38 cellular contexts compared by ENCODE assay signal in the genomic region with DNA sequence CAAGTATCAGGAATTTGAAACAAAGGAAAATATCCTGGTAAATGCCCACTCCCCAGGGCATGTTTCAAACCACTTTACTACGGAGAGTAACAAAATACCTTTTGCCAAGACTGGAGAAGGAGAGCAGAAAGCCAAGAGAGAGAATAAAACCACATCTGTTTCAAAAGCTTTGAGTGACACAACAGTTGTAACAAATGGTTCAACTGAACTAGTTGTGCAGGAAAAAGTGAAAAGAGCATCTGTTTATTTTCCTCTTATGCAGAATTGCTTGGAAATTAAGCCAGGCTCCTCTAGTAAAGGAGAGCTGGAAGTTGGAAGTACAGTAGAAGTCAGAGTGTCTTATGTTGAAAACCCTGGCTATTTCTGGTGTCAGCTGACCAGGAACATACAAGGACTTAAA. TPM values are rescaled to one million over a fixed set of nuclear protein-coding genes. Genes with fewer than 3 reads are reported as not detected.
"Had no signal": no experiment of that assay in that cellular context is flagged by ENCODE, and none has a peak within 500 bp of the region (broad histone marks: within the 10 kb centered on the region; RNA-seq: fewer than 3 reads in every experiment).

No MANE protein-coding gene starts in this region.

- H3K9me3 ChIP-seq: body of pancreas had no signal

- DNase-seq: activated B cell treated with CpG ODN at 0.5 μM for 24 hours; activated CD4-positive, alpha-beta memory T cell treated with anti-CD3 and anti-CD28 coated beads for 36 hours; activated CD4-positive, alpha-beta T cell treated with anti-CD3 and anti-CD28 coated beads for 4 hours; activated CD4-positive, alpha-beta T cell treated with anti-CD3 and anti-CD28 coated beads, Interleukin-2, amount 10 ng/mL, durations not matched to agents 24 days and 14 days; activated CD4-positive, alpha-beta T cell treated with anti-CD3 and anti-CD28 coated beads, Interleukin-2, amount 50 U/mL, for 1 hour; activated CD4-positive, alpha-beta T cell treated with anti-CD3 and anti-CD28 coated beads, Interleukin-2, amount 50 U/mL, for 4 hours; activated CD4-positive, CD25-positive, alpha-beta regulatory T cell treated with anti-CD3 and anti-CD28 coated beads, Interleukin-2, amount 50 U/mL, for 72 hours; activated CD8-positive, alpha-beta memory T cell treated with anti-CD3 and anti-CD28 coated beads, Interleukin-2, amount 50 U/mL, for 4 hours; activated CD8-positive, alpha-beta T cell treated with anti-CD3 and anti-CD28 coated beads for 36 hours; activated effector memory CD4-positive, alpha-beta T cell treated with anti-CD3 and anti-CD28 coated beads, Interleukin-2, amount 50 U/mL, for 16 hours; activated gamma-delta T cell treated with Interleukin-2 at 50 U/mL for 16 hours; activated naive CD4-positive, alpha-beta T cell; activated naive CD4-positive, alpha-beta T cell treated with anti-CD3 and anti-CD28 coated beads for 36 hours; activated naive CD4-positive, alpha-beta T cell treated with anti-CD3 and anti-CD28 coated beads, Interleukin-2, amount 50 U/mL, for 16 hours; activated naive CD8-positive, alpha-beta T cell treated with anti-CD3 and anti-CD28 coated beads for 36 hours; activated T-cell treated with anti-CD3 and anti-CD28 coated beads for 4 hours; activated T-cell treated with anti-CD3 and anti-CD28 coated beads, Interleukin-2, amount 50 U/mL, for 1 hour; activated T-cell treated with anti-CD3 and anti-CD28 coated beads, Interleukin-2, amount 50 U/mL, for 4 hours; activated T-cell treated with anti-CD3 and anti-CD28 coated beads, Interleukin-2, amount 50 U/mL, for 72 hours; amygdala; anterior cingulate cortex; body of pancreas; brain microvascular endothelial cell; central memory CD4-positive, alpha-beta T cell; T-helper 1 cell; T-helper 2 cell; T-helper 9 cell had no signal

- H3K27me3 ChIP-seq: body of pancreas, brain microvascular endothelial cell, breast epithelium had no signal

- H3K36me3 ChIP-seq: brain microvascular endothelial cell, breast epithelium had no signal

- H3K4me3 ChIP-seq: body of pancreas, breast epithelium had no signal

- H3K4me3 Mint-ChIP-seq: activated B cell treated with CpG ODN at 0.5 μM for 24 hours; activated CD4-positive, alpha-beta memory T cell treated with anti-CD3 and anti-CD28 coated beads for 36 hours; activated CD4-positive, alpha-beta T cell treated with anti-CD3 and anti-CD28 coated beads, Interleukin-2, amount 10 ng/mL, durations not matched to agents 24 days and 14 days; activated CD8-positive, alpha-beta T cell treated with anti-CD3 and anti-CD28 coated beads for 36 hours; activated naive CD4-positive, alpha-beta T cell treated with anti-CD3 and anti-CD28 coated beads for 36 hours; activated naive CD8-positive, alpha-beta T cell treated with anti-CD3 and anti-CD28 coated beads for 36 hours; activated T-cell treated with anti-CD3 and anti-CD28 coated beads, Interleukin-2, amount 50 U/mL, for 4 hours; activated T-cell treated with anti-CD3 and anti-CD28 coated beads, Interleukin-2, amount 50 U/mL, for 72 hours; activated T-helper 1 cell treated with anti-CD3 and anti-CD28 coated beads, Interleukin-12 subunit alpha, Interleukin-12 subunit beta, Interleukin-2, Interleukin-4 antibody, amounts not matched to agents 30 ng/mL and 10 ng/mL and 1 ng/mL, durations not matched to agents 14 hours and 24 hours and 36 hours; activated T-helper 17 cell treated with anti-CD3 and anti-CD28 coated beads, Interleukin-2, amount 50 U/mL, for 72 hours; T-helper 1 cell treated with Interleukin-12 subunit alpha and Interleukin-12 subunit beta and Interleukin-4 antibody, amounts not matched to agents 30 μg/mL and 1 μg/mL, for 36 hours; T-helper 2 cell treated with Interferon-gamma antibody and Interleukin-4, amounts not matched to agents 5 μg/mL and 100 μg/mL, for 36 hours had no signal

- H3K9me3 Mint-ChIP-seq: activated B cell treated with CpG ODN at 0.5 μM for 24 hours; activated CD4-positive, alpha-beta memory T cell treated with anti-CD3 and anti-CD28 coated beads for 36 hours; activated CD4-positive, alpha-beta T cell treated with anti-CD3 and anti-CD28 coated beads, Interleukin-2, amount 10 ng/mL, durations not matched to agents 24 days and 14 days; activated CD8-positive, alpha-beta T cell treated with anti-CD3 and anti-CD28 coated beads for 36 hours; activated naive CD4-positive, alpha-beta T cell treated with anti-CD3 and anti-CD28 coated beads for 36 hours; activated naive CD4-positive, alpha-beta T cell treated with anti-CD3 and anti-CD28 coated beads, Interleukin-2, amount 50 U/mL, for 72 hours; activated naive CD8-positive, alpha-beta T cell treated with anti-CD3 and anti-CD28 coated beads for 36 hours; activated T-cell treated with anti-CD3 and anti-CD28 coated beads, Interleukin-2, amount 50 U/mL, for 4 hours; activated T-cell treated with anti-CD3 and anti-CD28 coated beads, Interleukin-2, amount 50 U/mL, for 72 hours; activated T-helper 1 cell treated with anti-CD3 and anti-CD28 coated beads, Interleukin-12 subunit alpha, Interleukin-12 subunit beta, Interleukin-2, Interleukin-4 antibody, amounts not matched to agents 30 ng/mL and 10 ng/mL and 1 ng/mL, durations not matched to agents 14 hours and 24 hours and 36 hours; activated T-helper 17 cell treated with anti-CD3 and anti-CD28 coated beads, Interleukin-2, amount 50 U/mL, for 72 hours; T-helper 1 cell treated with Interleukin-12 subunit alpha and Interleukin-12 subunit beta and Interleukin-4 antibody, amounts not matched to agents 30 μg/mL and 1 μg/mL, for 36 hours; T-helper 2 cell treated with Interferon-gamma antibody and Interleukin-4, amounts not matched to agents 5 μg/mL and 100 μg/mL, for 36 hours had no signal

- ATAC-seq: activated CD8-positive, alpha-beta T cell treated with anti-CD3 and anti-CD28 coated beads for 36 hours; activated naive CD4-positive, alpha-beta T cell treated with anti-CD3 and anti-CD28 coated beads, Interleukin-2, amount 50 U/mL, for 72 hours; activated T-cell treated with anti-CD3 and anti-CD28 coated beads, Interleukin-2, amount 50 U/mL, for 4 hours; activated T-cell treated with anti-CD3 and anti-CD28 coated beads, Interleukin-2, amount 50 U/mL, for 72 hours; activated T-helper 17 cell treated with anti-CD3 and anti-CD28 coated beads, Interleukin-2, amount 50 U/mL, for 72 hours; body of pancreas had no signal

- H3K4me1 ChIP-seq: body of pancreas, breast epithelium had no signal

- H3K27me3 Mint-ChIP-seq: activated B cell treated with CpG ODN at 0.5 μM for 24 hours; activated CD8-positive, alpha-beta T cell treated with anti-CD3 and anti-CD28 coated beads for 36 hours had no signal

- H3K36me3 Mint-ChIP-seq: activated CD4-positive, alpha-beta memory T cell treated with anti-CD3 and anti-CD28 coated beads for 36 hours; activated naive CD4-positive, alpha-beta T cell treated with anti-CD3 and anti-CD28 coated beads, Interleukin-2, amount 50 U/mL, for 72 hours; activated naive CD8-positive, alpha-beta T cell treated with anti-CD3 and anti-CD28 coated beads for 36 hours had no signal

- H3K27ac ChIP-seq: body of pancreas, brain microvascular endothelial cell, breast epithelium, VCaP had no signal

- H3K4me1 Mint-ChIP-seq: activated B cell treated with CpG ODN at 0.5 μM for 24 hours; activated CD4-positive, alpha-beta T cell treated with anti-CD3 and anti-CD28 coated beads, Interleukin-2, amount 10 ng/mL, durations not matched to agents 24 days and 14 days; activated naive CD8-positive, alpha-beta T cell treated with anti-CD3 and anti-CD28 coated beads for 36 hours; activated T-helper 17 cell treated with anti-CD3 and anti-CD28 coated beads, Interleukin-2, amount 50 U/mL, for 72 hours had no signal

- H3K27ac Mint-ChIP-seq: activated B cell treated with CpG ODN at 0.5 μM for 24 hours; activated CD4-positive, alpha-beta memory T cell treated with anti-CD3 and anti-CD28 coated beads for 36 hours; activated CD4-positive, alpha-beta T cell treated with anti-CD3 and anti-CD28 coated beads, Interleukin-2, amount 10 ng/mL, durations not matched to agents 24 days and 14 days; activated CD8-positive, alpha-beta T cell treated with anti-CD3 and anti-CD28 coated beads for 36 hours; activated naive CD4-positive, alpha-beta T cell treated with anti-CD3 and anti-CD28 coated beads for 36 hours; activated naive CD4-positive, alpha-beta T cell treated with anti-CD3 and anti-CD28 coated beads, Interleukin-2, amount 50 U/mL, for 72 hours; activated naive CD8-positive, alpha-beta T cell treated with anti-CD3 and anti-CD28 coated beads for 36 hours; activated T-cell treated with anti-CD3 and anti-CD28 coated beads, Interleukin-2, amount 50 U/mL, for 72 hours; activated T-helper 1 cell treated with anti-CD3 and anti-CD28 coated beads, Interleukin-12 subunit alpha, Interleukin-12 subunit beta, Interleukin-2, Interleukin-4 antibody, amounts not matched to agents 30 ng/mL and 10 ng/mL and 1 ng/mL, durations not matched to agents 14 hours and 24 hours and 36 hours; activated T-helper 17 cell treated with anti-CD3 and anti-CD28 coated beads, Interleukin-2, amount 50 U/mL, for 72 hours; T-helper 1 cell treated with Interleukin-12 subunit alpha and Interleukin-12 subunit beta and Interleukin-4 antibody, amounts not matched to agents 30 μg/mL and 1 μg/mL, for 36 hours; T-helper 2 cell treated with Interferon-gamma antibody and Interleukin-4, amounts not matched to agents 5 μg/mL and 100 μg/mL, for 36 hours had no signal

RNA-seq across cellular contexts. Expression of gene TDRD6, which starts 2.4 kb away (rescaled TPM):
- total RNA-seq: activated B cell treated with CpG ODN at 0.5 μM for 24 hours; activated CD4-positive, alpha-beta memory T cell treated with anti-CD3 and anti-CD28 coated beads for 36 hours; activated CD4-positive, alpha-beta T cell treated with anti-CD3 and anti-CD28 coated beads, Interleukin-2, amount 10 ng/mL, durations not matched to agents 24 days and 14 days; activated CD8-positive, alpha-beta memory T cell treated with anti-CD3 and anti-CD28 coated beads for 36 hours; activated CD8-positive, alpha-beta T cell treated with anti-CD3 and anti-CD28 coated beads for 36 hours; activated naive CD4-positive, alpha-beta T cell treated with anti-CD3 and anti-CD28 coated beads for 36 hours; activated naive CD4-positive, alpha-beta T cell treated with anti-CD3 and anti-CD28 coated beads, Interleukin-2, amount 50 U/mL, for 72 hours; activated naive CD8-positive, alpha-beta T cell treated with anti-CD3 and anti-CD28 coated beads for 36 hours; activated T-cell treated with anti-CD3 and anti-CD28 coated beads, Interleukin-2, amount 50 U/mL, for 4 hours; activated T-cell treated with anti-CD3 and anti-CD28 coated beads, Interleukin-2, amount 50 U/mL, for 72 hours; activated T-helper 1 cell treated with anti-CD3 and anti-CD28 coated beads, Interleukin-12 subunit alpha, Interleukin-12 subunit beta, Interleukin-2, Interleukin-4 antibody, amounts not matched to agents 30 ng/mL and 10 ng/mL and 1 ng/mL, durations not matched to agents 14 hours and 24 hours and 36 hours; activated T-helper 17 cell treated with anti-CD3 and anti-CD28 coated beads, Interleukin-2, amount 50 U/mL, for 72 hours had no signal

RNA-seq across cellular contexts. Expression of gene SLC25A27, which starts 37.4 kb away (rescaled TPM):
- total RNA-seq: activated T-helper 1 cell treated with anti-CD3 and anti-CD28 coated beads, Interleukin-12 subunit alpha, Interleukin-12 subunit beta, Interleukin-2, Interleukin-4 antibody, amounts not matched to agents 30 ng/mL and 10 ng/mL and 1 ng/mL, durations not matched to agents 14 hours and 24 hours and 36 hours had no signal

RNA-seq across cellular contexts. Expression of gene CYP39A1, which starts 37.5 kb away (rescaled TPM):
- total RNA-seq: activated B cell treated with CpG ODN at 0.5 μM for 24 hours; activated CD4-positive, alpha-beta memory T cell treated with anti-CD3 and anti-CD28 coated beads for 36 hours; activated CD4-positive, alpha-beta T cell treated with anti-CD3 and anti-CD28 coated beads, Interleukin-2, amount 10 ng/mL, durations not matched to agents 24 days and 14 days; activated CD8-positive, alpha-beta memory T cell treated with anti-CD3 and anti-CD28 coated beads for 36 hours; activated CD8-positive, alpha-beta T cell treated with anti-CD3 and anti-CD28 coated beads for 36 hours; activated naive CD4-positive, alpha-beta T cell treated with anti-CD3 and anti-CD28 coated beads for 36 hours; activated naive CD4-positive, alpha-beta T cell treated with anti-CD3 and anti-CD28 coated beads, Interleukin-2, amount 50 U/mL, for 72 hours; activated naive CD8-positive, alpha-beta T cell treated with anti-CD3 and anti-CD28 coated beads for 36 hours; activated T-cell treated with anti-CD3 and anti-CD28 coated beads, Interleukin-2, amount 50 U/mL, for 4 hours; activated T-cell treated with anti-CD3 and anti-CD28 coated beads, Interleukin-2, amount 50 U/mL, for 72 hours; activated T-helper 1 cell treated with anti-CD3 and anti-CD28 coated beads, Interleukin-12 subunit alpha, Interleukin-12 subunit beta, Interleukin-2, Interleukin-4 antibody, amounts not matched to agents 30 ng/mL and 10 ng/mL and 1 ng/mL, durations not matched to agents 14 hours and 24 hours and 36 hours; activated T-helper 17 cell treated with anti-CD3 and anti-CD28 coated beads, Interleukin-2, amount 50 U/mL, for 72 hours had no signal

RNA-seq across cellular contexts. Expression of gene PLA2G7, which starts 45.0 kb away (rescaled TPM):
- total RNA-seq: activated CD4-positive, alpha-beta memory T cell treated with anti-CD3 and anti-CD28 coated beads for 36 hours; activated CD4-positive, alpha-beta T cell treated with anti-CD3 and anti-CD28 coated beads, Interleukin-2, amount 10 ng/mL, durations not matched to agents 24 days and 14 days; activated CD8-positive, alpha-beta memory T cell treated with anti-CD3 and anti-CD28 coated beads for 36 hours; activated CD8-positive, alpha-beta T cell treated with anti-CD3 and anti-CD28 coated beads for 36 hours; activated naive CD4-positive, alpha-beta T cell treated with anti-CD3 and anti-CD28 coated beads for 36 hours; activated naive CD4-positive, alpha-beta T cell treated with anti-CD3 and anti-CD28 coated beads, Interleukin-2, amount 50 U/mL, for 72 hours; activated naive CD8-positive, alpha-beta T cell treated with anti-CD3 and anti-CD28 coated beads for 36 hours; activated T-cell treated with anti-CD3 and anti-CD28 coated beads, Interleukin-2, amount 50 U/mL, for 4 hours; activated T-cell treated with anti-CD3 and anti-CD28 coated beads, Interleukin-2, amount 50 U/mL, for 72 hours; activated T-helper 1 cell treated with anti-CD3 and anti-CD28 coated beads, Interleukin-12 subunit alpha, Interleukin-12 subunit beta, Interleukin-2, Interleukin-4 antibody, amounts not matched to agents 30 ng/mL and 10 ng/mL and 1 ng/mL, durations not matched to agents 14 hours and 24 hours and 36 hours; activated T-helper 17 cell treated with anti-CD3 and anti-CD28 coated beads, Interleukin-2, amount 50 U/mL, for 72 hours had no signal

RNA-seq across cellular contexts. Expression of gene ANKRD66, which starts 56.6 kb away (rescaled TPM):
- total RNA-seq: activated B cell treated with CpG ODN at 0.5 μM for 24 hours; activated CD4-positive, alpha-beta memory T cell treated with anti-CD3 and anti-CD28 coated beads for 36 hours; activated CD4-positive, alpha-beta T cell treated with anti-CD3 and anti-CD28 coated beads, Interleukin-2, amount 10 ng/mL, durations not matched to agents 24 days and 14 days; activated CD8-positive, alpha-beta memory T cell treated with anti-CD3 and anti-CD28 coated beads for 36 hours; activated CD8-positive, alpha-beta T cell treated with anti-CD3 and anti-CD28 coated beads for 36 hours; activated naive CD4-positive, alpha-beta T cell treated with anti-CD3 and anti-CD28 coated beads for 36 hours; activated naive CD4-positive, alpha-beta T cell treated with anti-CD3 and anti-CD28 coated beads, Interleukin-2, amount 50 U/mL, for 72 hours; activated naive CD8-positive, alpha-beta T cell treated with anti-CD3 and anti-CD28 coated beads for 36 hours; activated T-cell treated with anti-CD3 and anti-CD28 coated beads, Interleukin-2, amount 50 U/mL, for 4 hours; activated T-cell treated with anti-CD3 and anti-CD28 coated beads, Interleukin-2, amount 50 U/mL, for 72 hours; activated T-helper 1 cell treated with anti-CD3 and anti-CD28 coated beads, Interleukin-12 subunit alpha, Interleukin-12 subunit beta, Interleukin-2, Interleukin-4 antibody, amounts not matched to agents 30 ng/mL and 10 ng/mL and 1 ng/mL, durations not matched to agents 14 hours and 24 hours and 36 hours; activated T-helper 17 cell treated with anti-CD3 and anti-CD28 coated beads, Interleukin-2, amount 50 U/mL, for 72 hours; astrocyte; body of pancreas; breast epithelium; cardiac septum had no signal
- polyA plus RNA-seq: adipose tissue had no signal
